In the genomic region with DNA sequence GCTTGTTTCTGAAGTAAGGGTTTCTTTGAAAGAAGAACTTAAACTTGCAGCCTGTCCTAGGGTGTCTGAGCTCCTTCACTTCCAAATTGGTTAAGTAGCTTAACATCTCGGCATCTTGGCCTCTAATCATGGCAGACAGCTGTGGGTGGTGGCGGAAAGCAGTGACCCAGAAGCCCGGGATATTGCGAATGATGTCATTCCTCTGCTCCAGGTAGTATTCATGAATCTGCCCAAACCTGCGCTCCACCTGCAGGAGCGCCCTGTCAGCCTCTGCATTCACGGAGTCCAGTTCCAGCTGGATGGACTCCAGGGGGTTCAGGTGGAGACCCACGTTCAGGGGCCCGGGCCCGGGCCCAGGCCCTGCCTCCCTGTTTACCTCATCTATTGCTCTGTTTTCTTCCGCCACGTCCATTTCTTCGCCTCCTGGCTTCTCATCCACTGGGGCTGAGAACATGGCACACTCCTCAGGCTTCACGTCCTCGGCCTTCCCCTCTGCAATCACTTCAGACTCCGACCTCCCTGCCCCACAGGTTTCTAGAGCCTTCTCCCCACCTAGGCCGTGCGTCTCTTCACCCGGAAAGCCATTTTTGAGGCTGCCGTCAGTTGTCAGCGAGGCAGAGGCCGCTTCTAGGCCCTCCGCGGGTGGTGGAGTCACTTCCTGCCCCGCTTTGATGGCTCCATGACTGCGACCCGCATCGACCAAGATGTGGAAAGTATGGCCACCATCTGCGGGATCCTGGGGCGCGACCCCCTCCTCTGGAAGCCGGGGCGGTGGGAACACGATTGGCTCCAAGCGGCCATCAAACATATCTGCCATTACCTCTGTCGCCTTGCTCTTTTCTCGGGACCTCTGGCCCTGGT, we compare ENCODE assay signal across 38 cellular contexts. TPM values are rescaled to one million over a fixed set of nuclear protein-coding genes. Genes with fewer than 3 reads are reported as not detected.
"Had no signal": no experiment of that assay in that cellular context is flagged by ENCODE, and none has a peak within 500 bp of the region (broad histone marks: within the 10 kb centered on the region; RNA-seq: fewer than 3 reads in every experiment).

No MANE protein-coding gene starts in this region.

- H3K9me3 ChIP-seq: MG63 had no signal

- H3K4me3 ChIP-seq: MG63 had no signal

- H3K36me3 ChIP-seq: MG63 had no signal

- H3K27me3 ChIP-seq: MG63 had no signal

- DNase-seq: Karpas-422, Kasumi-1, MG63, MM.1S, MV-4-11, NCI-H1048, NCI-H1092, NCI-H1092 treated with DMSO at 0.1 percent for 48 hours, NCI-H1105, NCI-H1105 treated with DMSO at 0.1 percent for 48 hours, NCI-H1417, NCI-H1417 treated with DMSO at 0.1 percent for 48 hours, NCI-H1436, NCI-H1436 treated with DMSO at 0.1 percent for 48 hours, NCI-H146, NCI-H1694, NCI-H1694 treated with DMSO at 0.1 percent for 48 hours, NCI-H187, NCI-H187 treated with DMSO at 0.1 percent for 48 hours, NCI-H1930, NCI-H2029, NCI-H2029 treated with DMSO at 0.1 percent for 48 hours, NCI-H2081, NCI-H2081 treated with DMSO at 0.1 percent for 48 hours, NCI-H2107, NCI-H2171, NCI-H2171 treated with DMSO at 0.1 percent for 48 hours, NCI-H2227 treated with DMSO at 0.1 percent for 48 hours, NCI-H226, NCI-H345, NCI-H446, NCI-H446 treated with DMSO at 0.1 percent for 48 hours, NCI-H510A, NCI-H510A treated with DMSO at 0.1 percent for 48 hours had no signal

RNA-seq across cellular contexts. Expression of a gene that starts 0.6 kb away (rescaled TPM):
- total RNA-seq: LHCN-M2, M059J, MCF 10A, NCI-H460 had no signal
